12 cellular contexts compared by ENCODE assay signal in the genomic region with DNA sequence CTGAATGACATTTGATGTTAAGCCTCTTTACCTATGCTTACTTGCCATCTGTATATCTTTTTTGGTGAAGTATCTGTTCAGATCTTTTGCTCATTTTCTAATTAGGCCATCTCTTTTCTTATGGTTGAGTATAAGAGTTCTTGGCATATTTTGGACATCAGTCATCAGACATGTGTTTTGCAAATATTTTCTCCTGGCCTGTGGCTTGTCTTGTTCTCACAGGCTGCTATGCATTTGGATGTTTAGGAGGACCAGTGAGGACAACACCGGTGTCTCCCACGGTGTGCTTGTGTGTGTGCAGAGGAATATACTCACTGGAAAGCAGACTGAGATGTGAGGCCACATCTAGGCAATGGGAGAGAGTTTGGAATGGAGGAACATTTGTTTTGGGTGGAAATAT.
A peak's percentile ranks its signal among the peaks of the same experiment; 100 is the strongest.
DNase-seq lines count a peak whose midpoint lies in the region; ATAC-seq and TF ChIP-seq lines count a peak whose summit lies in the region.
"Had no signal": no experiment of that assay in that cellular context is flagged by ENCODE, and none has a peak within 500 bp of the region (broad histone marks: within the 10 kb centered on the region; RNA-seq: fewer than 3 reads in every experiment).

No MANE protein-coding gene starts in this region.

- H3K4me1 ChIP-seq in Karpas-422 (ENCODE audit: low read length), result peaks cover 23% of the 10 kb centered on the region
- peaks cover 24% of the 10 kb centered on the region for H3K4me1 ChIP-seq in mammary epithelial cell (ENCODE audit: insufficient read depth, low read length)
- H3K4me1 ChIP-seq in naive thymus-derived CD4-positive, alpha-beta T cell (ENCODE audit: control insufficient read depth in 2 of 2, insufficient read depth in 2 of 2, low read length in 2 of 2), result peaks cover 30 to 32% of the 10 kb centered on the region in 2 donors
- H3K4me1 ChIP-seq: prostate gland had no signal

- peak overlapping the region; percentile 9 for H3K4me3 Mint-ChIP-seq in CD4-positive, alpha-beta T cell
- peak overlapping the region in 8 of 10 donors; percentile 9 to 79 (median 49) for H3K4me3 Mint-ChIP-seq in naive thymus-derived CD4-positive, alpha-beta T cell

- no peaks in the 10 kb centered on the region for H3K36me3 ChIP-seq in Karpas-422 (ENCODE audit: insufficient read depth, low read length)
- H3K36me3 ChIP-seq in mammary epithelial cell (ENCODE audit: insufficient read depth, low read length), result no peaks in the 10 kb centered on the region
- H3K36me3 ChIP-seq in naive thymus-derived CD4-positive, alpha-beta T cell (ENCODE audit: control insufficient read depth in 2 of 3, insufficient read depth in 3 of 3, low read length in 3 of 3), result no peaks in the 10 kb centered on the region
- H3K36me3 ChIP-seq: prostate gland had no signal

- H3K27me3 Mint-ChIP-seq in CD4-positive, alpha-beta T cell, result no peaks in the 10 kb centered on the region
- peaks cover 0 to 3% (median 0%) of the 10 kb centered on the region in 5 donors for H3K27me3 Mint-ChIP-seq in naive thymus-derived CD4-positive, alpha-beta T cell

- no peak for ATAC-seq in CD4-positive, alpha-beta T cell (ENCODE audit: poor library complexity)
- no peak for ATAC-seq in naive thymus-derived CD4-positive, alpha-beta T cell
- no peak for ATAC-seq in HG02840 (IDR thresholded peaks at IDR 0.05; ENCODE audit: low FRiP score, unreplicated experiment)
- no peak for ATAC-seq in HG02981 (IDR thresholded peaks at IDR 0.05; ENCODE audit: unreplicated experiment)

- H3K4me3 ChIP-seq in Karpas-422 (ENCODE audit: low read length), result no peak overlapping the region
- no peak overlapping the region for H3K4me3 ChIP-seq in mammary epithelial cell (replicated peaks in 1 of 3; ENCODE audit: insufficient read depth in 1 of 3, low read depth in 2 of 3, low read length in 3 of 3)
- no peak overlapping the region for H3K4me3 ChIP-seq in naive thymus-derived CD4-positive, alpha-beta T cell (ENCODE audit: low read length)
- H3K4me3 ChIP-seq: prostate gland had no signal

- H3K27me3 ChIP-seq in CD4-positive, alpha-beta T cell (ENCODE audit: control insufficient read depth, insufficient read depth, low read length), result no peaks in the 10 kb centered on the region
- H3K27me3 ChIP-seq in Karpas-422 (ENCODE audit: low read length), result no peaks in the 10 kb centered on the region
- H3K27me3 ChIP-seq in mammary epithelial cell (ENCODE audit: insufficient read depth, low read length), result no peaks in the 10 kb centered on the region
- H3K27me3 ChIP-seq in naive thymus-derived CD4-positive, alpha-beta T cell (ENCODE audit: control insufficient read depth in 2 of 2, insufficient read depth in 2 of 2, low read length in 2 of 2), result no peaks in the 10 kb centered on the region

- 0% methylated on average over 2 of the region's 2 CpGs for WGBS in mammary epithelial cell (ENCODE audit: low coverage, missing lambda C conversion rate)

- no peak for DNase-seq in CD4-positive, alpha-beta T cell
- DNase-seq in Karpas-422, result no peak
- DNase-seq in mammary epithelial cell, result peak; percentile 79
- DNase-seq in naive thymus-derived CD4-positive, alpha-beta T cell, result no peak
- no peak for DNase-seq in activated CD8-positive, alpha-beta memory T cell treated with anti-CD3 and anti-CD28 coated beads, Interleukin-2, amount 50 U/mL, for 4 hours
- no peak for DNase-seq in GF-D8 (lab: John Stamatoyannopoulos, UW)
- DNase-seq: effector CD4-positive, alpha-beta T cell; left colon; NCI-H2227 treated with DMSO at 0.1 percent for 48 hours had no signal

- in situ Hi-C loops in mammary epithelial cell (cut with MboI; ENCODE audit: low sequenced_read_pairs in 2 of 2), result loop anchor here in 1 of 2 donors (25.0 kb wide), 1 partner anchor 442 kb away; the partner anchor contains the start of gene B3GALNT2

- H3K27ac Mint-ChIP-seq in CD4-positive, alpha-beta T cell, result peak overlapping the region; percentile 76
- peak overlapping the region in 8 of 9 donors; percentile 30 to 89 (median 66) for H3K27ac Mint-ChIP-seq in naive thymus-derived CD4-positive, alpha-beta T cell

- POLR2A ChIA-PET in CD4-positive, alpha-beta T cell (lab: Charles Lee), result interaction anchor here (2.0 to 2.1 kb wide), 3 partner anchors 18 to 88 kb away, joined by 6 to 11 read pairs (median 9); partner anchors contain the start of gene LYST
- POLR2A ChIA-PET in naive thymus-derived CD4-positive, alpha-beta T cell (lab: Charles Lee), result interaction anchor here (0.9 to 2.0 kb wide), 5 partner anchors 9 to 449 kb away, joined by 3 to 9 read pairs (median 3); partner anchors contain the start of genes B3GALNT2 and LYST

- intact Hi-C loops in CD4-positive, alpha-beta T cell (cut with DNase I, micrococcal nuclease), result no loop called here
- intact Hi-C loops in mammary epithelial cell (cut with micrococcal nuclease), result no loop called here
- intact Hi-C loops in naive thymus-derived CD4-positive, alpha-beta T cell (cut with micrococcal nuclease), result loop anchor here (1.0 to 5.0 kb wide), 6 partner anchors 18 to 88 kb away; partner anchors contain the start of gene LYST (in 2 of the 2)

- H3K27ac ChIP-seq in CD4-positive, alpha-beta T cell (ENCODE audit: low read depth, low read length), result no peak overlapping the region
- H3K27ac ChIP-seq in Karpas-422 (ENCODE audit: low read length), result no peak overlapping the region
- peak overlapping the region; percentile 88 for H3K27ac ChIP-seq in mammary epithelial cell (ENCODE audit: insufficient read depth, low read depth, low read length)
- H3K27ac ChIP-seq in naive thymus-derived CD4-positive, alpha-beta T cell (ENCODE audit: low read depth, low read length), result no peak overlapping the region
- H3K27ac ChIP-seq: prostate gland had no signal

- no peaks in the 10 kb centered on the region for H3K9me2 ChIP-seq in Karpas-422 (replicated peaks; ENCODE audit: insufficient read depth, low read length)

- no TSS peak for BruUV-seq in mammary epithelial cell (replicated peaks; lab: Mats Ljungman, UMichigan)

- CTCF ChIA-PET in CD4-positive, alpha-beta T cell (lab: Charles Lee), result no interaction called here
- CTCF ChIA-PET in mammary epithelial cell (lab: Charles Lee; ENCODE audit: low non-redundant PET), result no interaction called here
- CTCF ChIA-PET in naive thymus-derived CD4-positive, alpha-beta T cell (lab: Charles Lee), result interaction anchor here (0.7 to 5.9 kb wide), 4 partner anchors 18 to 1212 kb away, joined by 3 to 24 read pairs (median 4); no protein-coding TSS in a partner anchor

- H3K9ac ChIP-seq in Karpas-422 (ENCODE audit: low read length) (no peak overlapping the region), mammary epithelial cell (ENCODE audit: insufficient read depth, low read length) (peak overlapping the region; percentile 42)

- H2AFZ ChIP-seq in Karpas-422 (ENCODE audit: low read length) (no peak overlapping the region), mammary epithelial cell (ENCODE audit: low read depth, low read length) (peak overlapping the region; percentile 11)

- H4K20me1 ChIP-seq in Karpas-422 (ENCODE audit: insufficient read depth, low read depth, low read length) (no peaks in the 10 kb centered on the region), mammary epithelial cell (ENCODE audit: insufficient read depth, low read length) (no peaks in the 10 kb centered on the region)

- H3K9me3 Mint-ChIP-seq in CD4-positive, alpha-beta T cell, result no peaks in the 10 kb centered on the region
- H3K9me3 Mint-ChIP-seq in naive thymus-derived CD4-positive, alpha-beta T cell, result no peaks in the 10 kb centered on the region

- no peaks in the 10 kb centered on the region for H3K79me2 ChIP-seq in Karpas-422 (ENCODE audit: low read length)
- H3K79me2 ChIP-seq in mammary epithelial cell (ENCODE audit: insufficient read depth, low read length), result no peaks in the 10 kb centered on the region

- dilution Hi-C loops in mammary epithelial cell (cut with HindIII; ENCODE audit: low sequenced_read_pairs), result no loop called here

- H3K4me1 Mint-ChIP-seq in CD4-positive, alpha-beta T cell (ENCODE audit: low read depth), result peaks cover 39% of the 10 kb centered on the region
- H3K4me1 Mint-ChIP-seq in naive thymus-derived CD4-positive, alpha-beta T cell, result peaks cover 33 to 42% (median 40%) of the 10 kb centered on the region in 7 donors

- no peaks in the 10 kb centered on the region for H3K36me3 Mint-ChIP-seq in CD4-positive, alpha-beta T cell (ENCODE audit: low read depth)
- H3K36me3 Mint-ChIP-seq in naive thymus-derived CD4-positive, alpha-beta T cell, result peaks cover 0 to 2% (median 0%) of the 10 kb centered on the region in 5 donors

- H3K4me2 ChIP-seq in Karpas-422 (ENCODE audit: low read depth, low read length, poor library complexity, severe bottlenecking), result peak overlapping the region; percentile 45
- H3K4me2 ChIP-seq in mammary epithelial cell (ENCODE audit: insufficient read depth, low read depth, low read length), result peak overlapping the region; percentile 44

- TF ChIP-seq CTCF in CD4-positive, alpha-beta T cell (IDR thresholded peaks at IDR 0.05), result no peak
- no peak for TF ChIP-seq CTCF in mammary epithelial cell (conservative IDR thresholded peaks at IDR 0.05 in 1 of 2, IDR thresholded peaks at IDR 0.05 in 1 of 2; ENCODE audit: extremely low read depth in 1 of 2, insufficient read depth in 1 of 2, low read depth in 1 of 2, low read length in 2 of 2)

- no peaks in the 10 kb centered on the region for H3K9me3 ChIP-seq in CD4-positive, alpha-beta T cell (ENCODE audit: control insufficient read depth, low read length)
- H3K9me3 ChIP-seq in Karpas-422 (ENCODE audit: low read length), result no peaks in the 10 kb centered on the region
- no peaks in the 10 kb centered on the region for H3K9me3 ChIP-seq in mammary epithelial cell (replicated peaks; ENCODE audit: insufficient read depth, low read length)
- no peaks in the 10 kb centered on the region for H3K9me3 ChIP-seq in naive thymus-derived CD4-positive, alpha-beta T cell (ENCODE audit: control insufficient read depth in 2 of 3, low read length in 3 of 3)
- H3K9me3 ChIP-seq: prostate gland had no signal

Comparison
In these comparisons a context has a peak if more than half of its experiments do, and no peak if none do; other contexts are left out.
1. intact Hi-C loops: an anchor here in naive thymus-derived CD4-positive, alpha-beta T cell (1.0 to 5.0 kb wide); none called in CD4-positive, alpha-beta T cell and mammary epithelial cell.